In genomic region chr2:166727105-166727504, GRCh38 we compare ENCODE assay signal across 13 cellular contexts.
DNase-seq lines count a peak whose midpoint lies in the region; ATAC-seq and TF ChIP-seq lines count a peak whose summit lies in the region.
"Had no signal": no experiment of that assay in that cellular context is flagged by ENCODE, and none has a peak within 500 bp of the region (broad histone marks: within the 10 kb centered on the region; RNA-seq: fewer than 3 reads in every experiment).

No MANE protein-coding gene starts in this region.

- no peaks in the 10 kb centered on the region for H3K36me3 Mint-ChIP-seq in dendritic cell treated with granulocyte-macrophage colony-stimulating factor and Interleukin-4, amounts not matched to agents 40 ng/mL and 50 ng/mL, for 4 days (ENCODE audit: low read depth)

- no peak overlapping the region for H3K4me3 ChIP-seq in upper lobe of left lung
- H3K4me3 ChIP-seq in WERI-Rb-1 (ENCODE audit: low read depth, low read length) = no peak overlapping the region
- H3K4me3 ChIP-seq in adrenal gland = no peak overlapping the region

- no peak for DNase-seq in upper lobe of left lung
- no peak for DNase-seq in SK-N-DZ (ENCODE audit: low spot score)
- no peak for DNase-seq in WERI-Rb-1
- no peak for DNase-seq in adrenal gland
- DNase-seq: activated CD4-positive, alpha-beta T cell treated with anti-CD3 and anti-CD28 coated beads for 36 hours; effector memory CD4-positive, alpha-beta T cell; NCI-H1436 treated with DMSO at 0.1 percent for 48 hours; stimulated activated CD4-positive, alpha-beta T cell treated with anti-CD3 and anti-CD28 coated beads, Interleukin-15, amount 100 ng/mL, for 24 hours had no signal

- H3K4me3 Mint-ChIP-seq in dendritic cell treated with granulocyte-macrophage colony-stimulating factor and Interleukin-4, amounts not matched to agents 40 ng/mL and 50 ng/mL, for 4 days = no peak overlapping the region
- H3K4me3 Mint-ChIP-seq: activated CD4-positive, alpha-beta T cell treated with anti-CD3 and anti-CD28 coated beads for 36 hours had no signal

- peaks cover 16% of the 10 kb centered on the region for H3K4me1 Mint-ChIP-seq in dendritic cell treated with granulocyte-macrophage colony-stimulating factor and Interleukin-4, amounts not matched to agents 40 ng/mL and 50 ng/mL, for 4 days (ENCODE audit: low read depth)
- H3K4me1 Mint-ChIP-seq: activated CD4-positive, alpha-beta T cell treated with anti-CD3 and anti-CD28 coated beads for 36 hours had no signal

- ATAC-seq in GM18909 (IDR thresholded peaks at IDR 0.05; ENCODE audit: poor library complexity, unreplicated experiment) (peak; percentile 99), GM21825 (IDR thresholded peaks at IDR 0.05; ENCODE audit: unreplicated experiment) (peak; percentile 99), HG03354 (IDR thresholded peaks at IDR 0.05; ENCODE audit: poor library complexity, severe bottlenecking, unreplicated experiment) (peak; percentile 100), upper lobe of left lung (ENCODE audit: low FRiP score in 2 of 2) (no peak)
- ATAC-seq: activated CD4-positive, alpha-beta T cell treated with anti-CD3 and anti-CD28 coated beads for 36 hours had no signal

- H3K27me3 Mint-ChIP-seq in dendritic cell treated with granulocyte-macrophage colony-stimulating factor and Interleukin-4, amounts not matched to agents 40 ng/mL and 50 ng/mL, for 4 days = no peaks in the 10 kb centered on the region

- H3K36me3 ChIP-seq in upper lobe of left lung (no peaks in the 10 kb centered on the region), WERI-Rb-1 (no peaks in the 10 kb centered on the region), adrenal gland (replicated peaks in 1 of 2) (no peaks in the 10 kb centered on the region)

- H3K9me3 ChIP-seq in upper lobe of left lung = no peaks in the 10 kb centered on the region
- no peaks in the 10 kb centered on the region for H3K9me3 ChIP-seq in WERI-Rb-1 (ENCODE audit: severe bottlenecking)
- H3K9me3 ChIP-seq in adrenal gland (replicated peaks in 1 of 3) = no peaks in the 10 kb centered on the region

- H3K27ac Mint-ChIP-seq in dendritic cell treated with granulocyte-macrophage colony-stimulating factor and Interleukin-4, amounts not matched to agents 40 ng/mL and 50 ng/mL, for 4 days = peak overlapping the region; percentile 33
- H3K27ac Mint-ChIP-seq: activated CD4-positive, alpha-beta T cell treated with anti-CD3 and anti-CD28 coated beads for 36 hours had no signal

- TF ChIP-seq POLR2A in upper lobe of left lung (IDR thresholded peaks at IDR 0.05) (no peak), adrenal gland (IDR thresholded peaks at IDR 0.05) (no peak)

- TF ChIP-seq EP300 in upper lobe of left lung (IDR thresholded peaks at IDR 0.05) = no peak

- H3K9me3 Mint-ChIP-seq in dendritic cell treated with granulocyte-macrophage colony-stimulating factor and Interleukin-4, amounts not matched to agents 40 ng/mL and 50 ng/mL, for 4 days = peaks cover 45% of the 10 kb centered on the region

- H3K27ac ChIP-seq in upper lobe of left lung (no peak overlapping the region), WERI-Rb-1 (no peak overlapping the region), adrenal gland (no peak overlapping the region)
- H3K27ac ChIP-seq: RWPE1 had no signal

- no peaks in the 10 kb centered on the region for H3K27me3 ChIP-seq in upper lobe of left lung
- H3K27me3 ChIP-seq in WERI-Rb-1 (ENCODE audit: insufficient read depth, low read depth, severe bottlenecking) = no peaks in the 10 kb centered on the region
- no peaks in the 10 kb centered on the region for H3K27me3 ChIP-seq in adrenal gland

- 58% methylated on average over 1 of the region's 1 CpG for WGBS in upper lobe of left lung, 2 donors
- whole genome bisulfite sequencing in adrenal gland, 4 donors = 21 to 47% (median 33%) methylated on average over 1 of the region's 1 CpG

- TF ChIP-seq CTCF in upper lobe of left lung (IDR thresholded peaks at IDR 0.05) (no peak), WERI-Rb-1 (IDR thresholded peaks at IDR 0.05; ENCODE audit: low read depth, low read length) (no peak), adrenal gland (IDR thresholded peaks at IDR 0.05) (no peak)

- intact Hi-C loops in dendritic cell treated with granulocyte-macrophage colony-stimulating factor and Interleukin-4, amounts not matched to agents 40 ng/mL and 50 ng/mL, for 4 days (cut with micrococcal nuclease) = no loop called here
- intact Hi-C loops in adrenal gland (cut with DNase I) = no loop called here

- H3K4me1 ChIP-seq in upper lobe of left lung (no peaks in the 10 kb centered on the region), adrenal gland (replicated peaks in 1 of 2) (no peaks in the 10 kb centered on the region)

Comparison
In these comparisons a context has a peak if more than half of its experiments do, and no peak if none do; other contexts are left out.
1. ATAC-seq: peak in GM18909 (single experiment), GM21825 (single experiment) and HG03354 (single experiment); none in upper lobe of left lung (0 of 2).